ENCODE assay signal across 9 cellular contexts in genomic region chr10:92691591-92692084, GRCh38. TPM values are rescaled to one million over a fixed set of nuclear protein-coding genes. Genes with fewer than 3 reads are reported as not detected.
A peak's percentile ranks its signal among the peaks of the same experiment; 100 is the strongest.
DNase-seq lines count a peak whose midpoint lies in the region; ATAC-seq lines count a peak whose summit lies in the region.
"Had no signal": no experiment of that assay in that cellular context is flagged by ENCODE, and none has a peak within 500 bp of the region (broad histone marks: within the 10 kb centered on the region; RNA-seq: fewer than 3 reads in every experiment).

No MANE protein-coding gene starts in this region.

- H3K36me3 Mint-ChIP-seq in activated T-cell treated with anti-CD3 and anti-CD28 coated beads, Interleukin-2, amount 50 U/mL, for 72 hours (ENCODE audit: insufficient read depth in 2 of 2) = no peaks in the 10 kb centered on the region
- H3K36me3 Mint-ChIP-seq in stimulated activated effector memory CD8-positive, alpha-beta T cell treated with anti-CD3 and anti-CD28 coated beads, Interleukin-12 subunit alpha, Interleukin-12 subunit beta, amount 100 ng/mL, for 72 hours = no peaks in the 10 kb centered on the region

- H3K4me1 ChIP-seq in HUES64 (ENCODE audit: insufficient read depth, low read length) = peaks cover 36% of the 10 kb centered on the region

- WGBS in HUES64 = 1% methylated on average over 35 of the region's 35 CpGs

- H3K9me3 ChIP-seq in HUES64 (ENCODE audit: insufficient read depth, low read depth, low read length) (no peaks in the 10 kb centered on the region), iPS-18c (ENCODE audit: control insufficient read depth, insufficient read depth, low read length) (no peaks in the 10 kb centered on the region)

- H3K27me3 Mint-ChIP-seq in activated T-cell treated with anti-CD3 and anti-CD28 coated beads, Interleukin-2, amount 50 U/mL, for 72 hours (ENCODE audit: low read depth) = peaks cover 73% of the 10 kb centered on the region

- no peak overlapping the region; the same call in 1 of the 2 replicates for H3K9ac ChIP-seq in HUES64 (ENCODE audit: low read depth, low read length)
- H3K9ac ChIP-seq: KMS-11 had no signal

- H3K4me3 ChIP-seq in HUES64 (ENCODE audit: low read length) = peak overlapping the region; percentile 47
- peak overlapping the region; percentile 54 for H3K4me3 ChIP-seq in iPS-18c (ENCODE audit: insufficient read depth, low read depth, low read length)

- peak overlapping the region; percentile 74 to 89 for H3K4me3 Mint-ChIP-seq in activated T-cell treated with anti-CD3 and anti-CD28 coated beads, Interleukin-2, amount 50 U/mL, for 72 hours
- peak overlapping the region; percentile 66 for H3K4me3 Mint-ChIP-seq in stimulated activated effector memory CD8-positive, alpha-beta T cell treated with anti-CD3 and anti-CD28 coated beads, Interleukin-12 subunit alpha, Interleukin-12 subunit beta, amount 100 ng/mL, for 72 hours

- H3K4me1 Mint-ChIP-seq in activated T-cell treated with anti-CD3 and anti-CD28 coated beads, Interleukin-2, amount 50 U/mL, for 72 hours (ENCODE audit: low read depth) = peaks cover 22% of the 10 kb centered on the region
- H3K4me1 Mint-ChIP-seq in stimulated activated effector memory CD8-positive, alpha-beta T cell treated with anti-CD3 and anti-CD28 coated beads, Interleukin-12 subunit alpha, Interleukin-12 subunit beta, amount 100 ng/mL, for 72 hours = peaks cover 12% of the 10 kb centered on the region

- no peaks in the 10 kb centered on the region for H3K9me3 Mint-ChIP-seq in activated T-cell treated with anti-CD3 and anti-CD28 coated beads, Interleukin-2, amount 50 U/mL, for 72 hours
- no peaks in the 10 kb centered on the region for H3K9me3 Mint-ChIP-seq in stimulated activated effector memory CD8-positive, alpha-beta T cell treated with anti-CD3 and anti-CD28 coated beads, Interleukin-12 subunit alpha, Interleukin-12 subunit beta, amount 100 ng/mL, for 72 hours

- peaks cover 97% of the 10 kb centered on the region for H3K27me3 ChIP-seq in HUES64 (ENCODE audit: insufficient read depth, low read length)

- no peak overlapping the region for H3K27ac ChIP-seq in HUES64 (ENCODE audit: low read depth, low read length)
- H3K27ac ChIP-seq: KMS-11 had no signal

- no peak for ATAC-seq in activated T-cell treated with anti-CD3 and anti-CD28 coated beads, Interleukin-2, amount 50 U/mL, for 72 hours (replicated peaks in 1 of 2)
- no peak for ATAC-seq in stimulated activated effector memory CD8-positive, alpha-beta T cell treated with anti-CD3 and anti-CD28 coated beads, Interleukin-12 subunit alpha, Interleukin-12 subunit beta, amount 100 ng/mL, for 72 hours
- ATAC-seq in HG03139 (IDR thresholded peaks at IDR 0.05; ENCODE audit: unreplicated experiment) (no peak), GM18511 (IDR thresholded peaks at IDR 0.05; ENCODE audit: unreplicated experiment) (no peak), GM21786 (IDR thresholded peaks at IDR 0.05; ENCODE audit: unreplicated experiment) (no peak)

- peak; percentile 21 to 26 for DNase-seq in activated T-cell treated with anti-CD3 and anti-CD28 coated beads, Interleukin-2, amount 50 U/mL, for 72 hours
- peak in 1 of 2 donors; percentile 50 for DNase-seq in stimulated activated effector memory CD8-positive, alpha-beta T cell treated with anti-CD3 and anti-CD28 coated beads, Interleukin-12 subunit alpha, Interleukin-12 subunit beta, amount 100 ng/mL, for 72 hours (ENCODE audit: low spot score in 2 of 2)
- DNase-seq in HT-29 (ENCODE audit: low spot score) = no peak

- no peaks in the 10 kb centered on the region for H3K36me3 ChIP-seq in HUES64 (ENCODE audit: insufficient read depth, low read length)

- no peak overlapping the region for H3K27ac Mint-ChIP-seq in activated T-cell treated with anti-CD3 and anti-CD28 coated beads, Interleukin-2, amount 50 U/mL, for 72 hours
- no peak overlapping the region for H3K27ac Mint-ChIP-seq in stimulated activated effector memory CD8-positive, alpha-beta T cell treated with anti-CD3 and anti-CD28 coated beads, Interleukin-12 subunit alpha, Interleukin-12 subunit beta, amount 100 ng/mL, for 72 hours

RNA-seq across cellular contexts. Expression of gene HHEX, which starts 1.9 kb away (rescaled TPM):
- polyA plus RNA-seq in HUES64 (2013, experiment 1 of 2) = 2.7 TPM
- polyA plus RNA-seq in HUES64 (2013, experiment 2 of 2) = 3.0 TPM
- under 1 TPM; 0.34 to 0.67 TPM for total RNA-seq in activated T-cell treated with anti-CD3 and anti-CD28 coated beads, Interleukin-2, amount 50 U/mL, for 72 hours
- 1.4 and 2.0 TPM in 2 replicates for total RNA-seq in HT-29 (2014; rRNA removed; shearing (Covaris generic))
